ENCODE assay signal across 17 cellular contexts in the genomic region with DNA sequence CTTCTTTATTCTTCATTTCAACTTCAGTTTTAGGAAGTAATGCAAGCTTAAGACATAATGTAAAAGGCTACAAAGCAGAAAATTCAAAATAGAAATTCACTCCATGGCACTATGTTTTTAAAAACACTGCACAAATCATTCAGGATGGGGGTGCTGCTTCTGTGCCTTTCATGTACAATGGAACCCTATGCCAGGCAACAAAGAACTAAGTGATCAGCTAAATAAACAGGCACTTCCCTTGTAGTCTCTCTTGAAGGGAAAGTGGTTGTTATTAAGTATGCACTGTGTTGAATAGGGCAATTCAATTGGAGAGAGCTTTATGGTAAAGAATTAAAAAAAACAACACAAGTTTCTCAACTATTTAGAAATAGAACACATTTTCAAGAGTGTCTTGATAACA. TPM values are rescaled to one million over a fixed set of nuclear protein-coding genes. Genes with fewer than 3 reads are reported as not detected.
DNase-seq lines count a peak whose midpoint lies in the region; ATAC-seq and TF ChIP-seq lines count a peak whose summit lies in the region.
"Had no signal": no experiment of that assay in that cellular context is flagged by ENCODE, and none has a peak within 500 bp of the region (broad histone marks: within the 10 kb centered on the region; RNA-seq: fewer than 3 reads in every experiment).

No MANE protein-coding gene starts in this region.

- peak; percentile 77 for DNase-seq in Ammon's horn (ENCODE audit: low spot score)
- peak; percentile 4 for DNase-seq in NCI-H1105 (lab: John Stamatoyannopoulos, UW)
- peak; percentile 73 for DNase-seq in NCI-H748 (lab: John Stamatoyannopoulos, UW; ENCODE audit: unreplicated experiment)
- DNase-seq in neural crest cell (ENCODE audit: low read depth, low spot score), result no peak
- DNase-seq in UCSD-AML1 (lab: John Stamatoyannopoulos, UW; ENCODE audit: unreplicated experiment), result no peak
- DNase-seq in CD1c-positive myeloid dendritic cell (ENCODE audit: extremely low spot score), result no peak
- DNase-seq: activated CD4-positive, alpha-beta T cell treated with anti-CD3 and anti-CD28 coated beads for 4 hours; activated CD8-positive, alpha-beta memory T cell treated with anti-CD3 and anti-CD28 coated beads, Interleukin-2, amount 10 ng/mL, durations not matched to agents 7 days and 5 days; CD4-positive, alpha-beta memory T cell; effector memory CD4-positive, alpha-beta T cell; left colon; natural killer cell; NCI-H226; posterior cingulate gyrus; sigmoid colon had no signal

- peak overlapping the region; percentile 41 for H3K4me3 Mint-ChIP-seq in neural crest cell
- H3K4me3 Mint-ChIP-seq: activated CD8-positive, alpha-beta memory T cell treated with anti-CD3 and anti-CD28 coated beads, Interleukin-2, amount 10 ng/mL, durations not matched to agents 7 days and 5 days; activated naive CD8-positive, alpha-beta T cell; CD4-positive, alpha-beta memory T cell; natural killer cell had no signal

- TF ChIP-seq CTCF in neural crest cell (conservative IDR thresholded peaks at IDR 0.05), result no peak

- peaks cover 26% of the 10 kb centered on the region for H3K4me1 Mint-ChIP-seq in neural crest cell
- H3K4me1 Mint-ChIP-seq: activated CD8-positive, alpha-beta memory T cell treated with anti-CD3 and anti-CD28 coated beads, Interleukin-2, amount 10 ng/mL, durations not matched to agents 7 days and 5 days; CD4-positive, alpha-beta memory T cell; natural killer cell had no signal

- H3K27ac Mint-ChIP-seq in neural crest cell (ENCODE audit: unreplicated experiment), result peak overlapping the region; percentile 87
- H3K27ac Mint-ChIP-seq: activated CD8-positive, alpha-beta memory T cell treated with anti-CD3 and anti-CD28 coated beads, Interleukin-2, amount 10 ng/mL, durations not matched to agents 7 days and 5 days; activated naive CD8-positive, alpha-beta T cell; CD4-positive, alpha-beta memory T cell; natural killer cell had no signal

- H3K36me3 Mint-ChIP-seq in neural crest cell (ENCODE audit: low read depth), result no peaks in the 10 kb centered on the region
- H3K36me3 Mint-ChIP-seq: activated CD8-positive, alpha-beta memory T cell treated with anti-CD3 and anti-CD28 coated beads, Interleukin-2, amount 10 ng/mL, durations not matched to agents 7 days and 5 days; activated naive CD8-positive, alpha-beta T cell; CD4-positive, alpha-beta memory T cell; natural killer cell had no signal

- ATAC-seq in HG03460 (IDR thresholded peaks at IDR 0.05; ENCODE audit: unreplicated experiment), result no peak
- ATAC-seq: activated CD8-positive, alpha-beta memory T cell treated with anti-CD3 and anti-CD28 coated beads, Interleukin-2, amount 10 ng/mL, durations not matched to agents 7 days and 5 days; left colon; natural killer cell had no signal

- no peaks in the 10 kb centered on the region for H3K27me3 Mint-ChIP-seq in neural crest cell (ENCODE audit: low read depth)
- H3K27me3 Mint-ChIP-seq: activated CD8-positive, alpha-beta memory T cell treated with anti-CD3 and anti-CD28 coated beads, Interleukin-2, amount 10 ng/mL, durations not matched to agents 7 days and 5 days had no signal

- peaks cover 8% of the 10 kb centered on the region for H3K9me3 Mint-ChIP-seq in neural crest cell
- H3K9me3 Mint-ChIP-seq: CD4-positive, alpha-beta memory T cell; natural killer cell had no signal

RNA-seq across cellular contexts. Expression of a gene that starts 10.9 kb away (rescaled TPM):
- total RNA-seq in neural crest cell, result 10.2 and 11.0 TPM in 2 replicates
- total RNA-seq: activated CD8-positive, alpha-beta memory T cell treated with anti-CD3 and anti-CD28 coated beads, Interleukin-2, amount 10 ng/mL, durations not matched to agents 7 days and 5 days; CD4-positive, alpha-beta memory T cell had no signal

Comparison
In these comparisons a context has a peak if more than half of its experiments do, and no peak if none do; other contexts are left out.
1. DNase-seq: peak in Ammon's horn (single experiment), NCI-H1105 (single experiment) and NCI-H748 (single experiment); none in neural crest cell (single experiment), UCSD-AML1 (single experiment) and CD1c-positive myeloid dendritic cell (single experiment).